Comparison of ENCODE assay signal across 1 cellular context in the genomic region with DNA sequence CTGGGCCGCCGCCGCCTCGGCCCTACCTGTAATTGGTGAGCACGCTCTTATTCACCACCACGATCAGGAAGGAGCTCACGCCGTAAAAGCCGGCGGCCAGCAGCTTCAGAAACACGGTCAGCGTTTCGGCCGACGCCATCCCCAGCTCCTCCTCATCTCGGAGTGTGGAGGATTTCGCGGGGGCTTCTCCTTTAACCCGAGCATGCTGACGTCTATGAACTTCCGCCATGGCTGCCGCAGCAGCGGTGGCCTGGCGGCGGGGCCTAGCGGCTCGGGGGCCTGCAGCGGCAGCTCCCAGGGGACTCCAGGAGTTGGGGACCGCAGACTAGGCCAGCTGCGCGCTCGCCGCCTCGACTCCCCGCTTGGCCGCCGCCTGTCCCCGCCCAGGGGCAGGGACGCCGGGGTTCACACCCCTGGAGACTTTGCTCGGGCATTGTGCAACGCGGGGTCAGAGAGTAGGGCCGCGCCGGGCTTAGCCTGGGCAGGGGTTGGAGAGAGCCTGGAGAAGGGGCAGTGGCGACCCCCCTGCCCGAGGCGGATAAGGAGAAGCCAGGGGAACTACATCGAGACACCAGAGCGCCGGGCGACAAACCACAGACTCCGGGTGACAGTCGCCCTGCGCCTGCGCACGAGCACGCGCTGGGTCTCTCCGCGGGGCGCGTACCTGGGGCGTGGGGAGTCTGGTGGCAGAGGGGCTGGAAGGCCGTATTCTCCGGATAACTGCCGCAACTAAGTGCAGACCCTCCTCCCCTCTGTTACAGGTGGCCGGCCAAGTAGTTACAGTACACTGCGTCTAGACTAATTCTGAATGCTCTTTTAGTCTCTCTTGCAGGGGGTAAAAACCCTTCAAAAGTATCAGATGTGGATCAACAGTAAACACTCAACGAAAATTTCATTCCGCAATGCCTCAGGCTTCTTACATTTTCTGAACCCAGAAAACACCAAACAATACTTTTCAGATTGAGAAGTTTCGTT.
A peak's percentile ranks its signal among the peaks of the same experiment; 100 is the strongest.
TF ChIP-seq lines count a peak whose summit lies in the region.

Gene SLC35D1 (minus strand): TSS at position 364 of the 975 bp plus-strand sequence. CDS start 135 bp downstream, at position 229.

TF ChIP-seq in HepG2, 621 proteins besides CTCF, POLR2A, EP300 and RAD21 (continued from another document and continues in another):
- TF ChIP-seq ZNF770 (CRISPR knock-in tag; IDR thresholded peaks at IDR 0.05) (no peak), ZNF550 (CRISPR knock-in tag; IDR thresholded peaks at IDR 0.05; ENCODE audit: borderline replicate concordance) (no peak), ZNF30 (CRISPR knock-in tag; IDR thresholded peaks at IDR 0.05) (0 out of 2 replicates have a peak, but pooled peaks have one; percentile 43), NFRKB (IDR thresholded peaks at IDR 0.05) (no peak), FIP1L1 (IDR thresholded peaks at IDR 0.05; ENCODE audit: borderline replicate concordance, insufficient read depth, low read depth, low read length) (peak; percentile 86; the same call in 1 of the 2 replicates), ZNF552 (CRISPR knock-in tag; IDR thresholded peaks at IDR 0.05; ENCODE audit: borderline replicate concordance) (no peak), ISL2 (CRISPR knock-in tag; IDR thresholded peaks at IDR 0.05) (peak; percentile 69; the same call in 1 of the 2 replicates), TEAD3 (CRISPR knock-in tag; optimal IDR thresholded peaks at IDR 0.05; ENCODE audit: borderline replicate concordance) (no peak), ZSCAN30 (CRISPR knock-in tag; IDR thresholded peaks at IDR 0.05) (no peak), DNMT1 (CRISPR knock-in tag; IDR thresholded peaks at IDR 0.05) (no peak), ZNF790 (CRISPR knock-in tag; IDR thresholded peaks at IDR 0.05; ENCODE audit: borderline replicate concordance) (no peak), ZNF317 (CRISPR knock-in tag; IDR thresholded peaks at IDR 0.05) (0 out of 2 replicates have a peak, but pooled peaks have one; percentile 70), NFATC3 (CRISPR knock-in tag; IDR thresholded peaks at IDR 0.05) (no peak), SMAD1 (CRISPR knock-in tag; IDR thresholded peaks at IDR 0.05; ENCODE audit: borderline replicate concordance, low read depth) (peak; percentile 65; the same call in 1 of the 2 replicates), GZF1 (CRISPR knock-in tag; IDR thresholded peaks at IDR 0.05) (peak; percentile 100), ZNF230 (CRISPR knock-in tag; IDR thresholded peaks at IDR 0.05) (peak; percentile 59; the same call in 1 of the 2 replicates), SAFB2 (CRISPR knock-in tag; IDR thresholded peaks at IDR 0.05; ENCODE audit: borderline replicate concordance, low read depth) (no peak), AGO2 (optimal IDR thresholded peaks at IDR 0.05; ENCODE audit: low read depth, low read length) (peak; percentile 96), ZNF737 (CRISPR knock-in tag; IDR thresholded peaks at IDR 0.05; ENCODE audit: borderline replicate concordance) (no peak), ZNF709 (CRISPR knock-in tag; IDR thresholded peaks at IDR 0.05) (peak; percentile 54; the same call in 1 of the 2 replicates), ZNF569 (CRISPR knock-in tag; IDR thresholded peaks at IDR 0.05; ENCODE audit: borderline replicate concordance) (no peak), NFYB (CRISPR knock-in tag; IDR thresholded peaks at IDR 0.05) (no peak), DPF2 (CRISPR knock-in tag; IDR thresholded peaks at IDR 0.05; ENCODE audit: borderline replicate concordance, low read depth) (0 out of 2 replicates have a peak, but pooled peaks have one; percentile 25), KLF6 (CRISPR knock-in tag; IDR thresholded peaks at IDR 0.05) (peak; percentile 96), ZNF18 (CRISPR knock-in tag; IDR thresholded peaks at IDR 0.05; ENCODE audit: insufficient replicate concordance) (peak; percentile 96), ATF4 (CRISPR knock-in tag; IDR thresholded peaks at IDR 0.05) (no peak; a peak in 1 of 4 replicates), NFIB (CRISPR knock-in tag; IDR thresholded peaks at IDR 0.05; ENCODE audit: borderline replicate concordance) (no peak), ZBTB42 (CRISPR knock-in tag; IDR thresholded peaks at IDR 0.05) (no peak), MTA1 (CRISPR knock-in tag; IDR thresholded peaks at IDR 0.05; ENCODE audit: borderline replicate concordance) (peak; percentile 95), HNRNPH1 (optimal IDR thresholded peaks at IDR 0.05; ENCODE audit: low read depth, low read length) (no peak), ZNF484 (CRISPR knock-in tag; IDR thresholded peaks at IDR 0.05; ENCODE audit: borderline replicate concordance, low read depth) (no peak), ZSCAN25 (CRISPR knock-in tag; IDR thresholded peaks at IDR 0.05) (peak; percentile 84), CREB3 (CRISPR knock-in tag; IDR thresholded peaks at IDR 0.05) (peak; percentile 52; the same call in 1 of the 2 replicates), ZIK1 (CRISPR knock-in tag; IDR thresholded peaks at IDR 0.05; ENCODE audit: borderline replicate concordance, low read depth) (no peak; the same call in 1 of the 2 replicates), MAFK (conservative IDR thresholded peaks at IDR 0.05 in 1 of 2, IDR thresholded peaks at IDR 0.05 in 1 of 2; ENCODE audit: low read length in 2 of 2) (no peak)
- TF ChIP-seq, protein P1, sequence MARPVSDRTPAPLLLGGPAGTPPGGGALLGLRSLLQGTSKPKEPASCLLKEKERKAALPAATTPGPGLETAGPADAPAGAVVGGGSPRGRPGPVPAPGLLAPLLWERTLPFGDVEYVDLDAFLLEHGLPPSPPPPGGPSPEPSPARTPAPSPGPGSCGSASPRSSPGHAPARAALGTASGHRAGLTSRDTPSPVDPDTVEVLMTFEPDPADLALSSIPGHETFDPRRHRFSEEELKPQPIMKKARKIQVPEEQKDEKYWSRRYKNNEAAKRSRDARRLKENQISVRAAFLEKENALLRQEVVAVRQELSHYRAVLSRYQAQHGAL (CRISPR knock-in tag; IDR thresholded peaks at IDR 0.05; ENCODE audit: not compliant biosample characterization): no peak
- TF ChIP-seq, protein P2, sequence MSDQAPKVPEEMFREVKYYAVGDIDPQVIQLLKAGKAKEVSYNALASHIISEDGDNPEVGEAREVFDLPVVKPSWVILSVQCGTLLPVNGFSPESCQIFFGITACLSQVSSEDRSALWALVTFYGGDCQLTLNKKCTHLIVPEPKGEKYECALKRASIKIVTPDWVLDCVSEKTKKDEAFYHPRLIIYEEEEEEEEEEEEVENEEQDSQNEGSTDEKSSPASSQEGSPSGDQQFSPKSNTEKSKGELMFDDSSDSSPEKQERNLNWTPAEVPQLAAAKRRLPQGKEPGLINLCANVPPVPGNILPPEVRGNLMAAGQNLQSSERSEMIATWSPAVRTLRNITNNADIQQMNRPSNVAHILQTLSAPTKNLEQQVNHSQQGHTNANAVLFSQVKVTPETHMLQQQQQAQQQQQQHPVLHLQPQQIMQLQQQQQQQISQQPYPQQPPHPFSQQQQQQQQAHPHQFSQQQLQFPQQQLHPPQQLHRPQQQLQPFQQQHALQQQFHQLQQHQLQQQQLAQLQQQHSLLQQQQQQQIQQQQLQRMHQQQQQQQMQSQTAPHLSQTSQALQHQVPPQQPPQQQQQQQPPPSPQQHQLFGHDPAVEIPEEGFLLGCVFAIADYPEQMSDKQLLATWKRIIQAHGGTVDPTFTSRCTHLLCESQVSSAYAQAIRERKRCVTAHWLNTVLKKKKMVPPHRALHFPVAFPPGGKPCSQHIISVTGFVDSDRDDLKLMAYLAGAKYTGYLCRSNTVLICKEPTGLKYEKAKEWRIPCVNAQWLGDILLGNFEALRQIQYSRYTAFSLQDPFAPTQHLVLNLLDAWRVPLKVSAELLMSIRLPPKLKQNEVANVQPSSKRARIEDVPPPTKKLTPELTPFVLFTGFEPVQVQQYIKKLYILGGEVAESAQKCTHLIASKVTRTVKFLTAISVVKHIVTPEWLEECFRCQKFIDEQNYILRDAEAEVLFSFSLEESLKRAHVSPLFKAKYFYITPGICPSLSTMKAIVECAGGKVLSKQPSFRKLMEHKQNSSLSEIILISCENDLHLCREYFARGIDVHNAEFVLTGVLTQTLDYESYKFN (CRISPR knock-in tag; conservative IDR thresholded peaks at IDR 0.05): peak; percentile 86
- TF ChIP-seq, protein P3, sequence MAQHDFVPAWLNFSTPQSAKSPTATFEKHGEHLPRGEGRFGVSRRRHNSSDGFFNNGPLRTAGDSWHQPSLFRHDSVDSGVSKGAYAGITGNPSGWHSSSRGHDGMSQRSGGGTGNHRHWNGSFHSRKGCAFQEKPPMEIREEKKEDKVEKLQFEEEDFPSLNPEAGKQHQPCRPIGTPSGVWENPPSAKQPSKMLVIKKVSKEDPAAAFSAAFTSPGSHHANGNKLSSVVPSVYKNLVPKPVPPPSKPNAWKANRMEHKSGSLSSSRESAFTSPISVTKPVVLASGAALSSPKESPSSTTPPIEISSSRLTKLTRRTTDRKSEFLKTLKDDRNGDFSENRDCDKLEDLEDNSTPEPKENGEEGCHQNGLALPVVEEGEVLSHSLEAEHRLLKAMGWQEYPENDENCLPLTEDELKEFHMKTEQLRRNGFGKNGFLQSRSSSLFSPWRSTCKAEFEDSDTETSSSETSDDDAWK (CRISPR knock-in tag; IDR thresholded peaks at IDR 0.05): no peak
- TF ChIP-seq, protein P4, sequence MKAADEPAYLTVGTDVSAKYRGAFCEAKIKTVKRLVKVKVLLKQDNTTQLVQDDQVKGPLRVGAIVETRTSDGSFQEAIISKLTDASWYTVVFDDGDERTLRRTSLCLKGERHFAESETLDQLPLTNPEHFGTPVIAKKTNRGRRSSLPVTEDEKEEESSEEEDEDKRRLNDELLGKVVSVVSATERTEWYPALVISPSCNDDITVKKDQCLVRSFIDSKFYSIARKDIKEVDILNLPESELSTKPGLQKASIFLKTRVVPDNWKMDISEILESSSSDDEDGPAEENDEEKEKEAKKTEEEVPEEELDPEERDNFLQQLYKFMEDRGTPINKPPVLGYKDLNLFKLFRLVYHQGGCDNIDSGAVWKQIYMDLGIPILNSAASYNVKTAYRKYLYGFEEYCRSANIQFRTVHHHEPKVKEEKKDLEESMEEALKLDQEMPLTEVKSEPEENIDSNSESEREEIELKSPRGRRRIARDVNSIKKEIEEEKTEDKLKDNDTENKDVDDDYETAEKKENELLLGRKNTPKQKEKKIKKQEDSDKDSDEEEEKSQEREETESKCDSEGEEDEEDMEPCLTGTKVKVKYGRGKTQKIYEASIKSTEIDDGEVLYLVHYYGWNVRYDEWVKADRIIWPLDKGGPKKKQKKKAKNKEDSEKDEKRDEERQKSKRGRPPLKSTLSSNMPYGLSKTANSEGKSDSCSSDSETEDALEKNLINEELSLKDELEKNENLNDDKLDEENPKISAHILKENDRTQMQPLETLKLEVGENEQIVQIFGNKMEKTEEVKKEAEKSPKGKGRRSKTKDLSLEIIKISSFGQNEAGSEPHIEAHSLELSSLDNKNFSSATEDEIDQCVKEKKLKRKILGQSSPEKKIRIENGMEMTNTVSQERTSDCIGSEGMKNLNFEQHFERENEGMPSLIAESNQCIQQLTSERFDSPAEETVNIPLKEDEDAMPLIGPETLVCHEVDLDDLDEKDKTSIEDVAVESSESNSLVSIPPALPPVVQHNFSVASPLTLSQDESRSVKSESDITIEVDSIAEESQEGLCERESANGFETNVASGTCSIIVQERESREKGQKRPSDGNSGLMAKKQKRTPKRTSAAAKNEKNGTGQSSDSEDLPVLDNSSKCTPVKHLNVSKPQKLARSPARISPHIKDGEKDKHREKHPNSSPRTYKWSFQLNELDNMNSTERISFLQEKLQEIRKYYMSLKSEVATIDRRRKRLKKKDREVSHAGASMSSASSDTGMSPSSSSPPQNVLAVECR (CRISPR knock-in tag; IDR thresholded peaks at IDR 0.05; ENCODE audit: borderline replicate concordance): peak; percentile 72; the same call in 1 of the 2 replicates
